Comparison of ENCODE assay signal across 10 cellular contexts in genomic region chr1:75783920-75784319, GRCh38. TPM values are rescaled to one million over a fixed set of nuclear protein-coding genes. Genes with fewer than 3 reads are reported as not detected.
A peak's percentile ranks its signal among the peaks of the same experiment; 100 is the strongest.
DNase-seq lines count a peak whose midpoint lies in the region; ATAC-seq and TF ChIP-seq lines count a peak whose summit lies in the region.
"Not testable (repeated sequence)": the region's sequence is repeated elsewhere in the genome, so short reads cannot be mapped to it uniquely, and the experiment has no call there.
"Had no signal": no experiment of that assay in that cellular context is flagged by ENCODE, and none has a peak within 500 bp of the region (broad histone marks: within the 10 kb centered on the region; RNA-seq: fewer than 3 reads in every experiment).

No MANE protein-coding gene starts in this region.

- H3K9ac ChIP-seq in DND-41 (ENCODE audit: low read depth, low read length) (peak overlapping the region; percentile 93), OCI-LY3 (ENCODE audit: low read length) (peak overlapping the region; percentile 99)

- H3K4me3 ChIP-seq in DND-41 (ENCODE audit: low read depth in 1 of 2, low read length in 2 of 2) (peak overlapping the region; percentile 21 to 98; a peak in 3 of 4 replicates), OCI-LY3 (ENCODE audit: low read length) (peak overlapping the region; percentile 92)
- H3K4me3 ChIP-seq in Jurkat, Clone E6-1 (ENCODE audit: low read length), result peak overlapping the region; percentile 96

- H2AFZ ChIP-seq in DND-41 (ENCODE audit: low read depth, low read length), result peak overlapping the region; percentile 79; the same call in 1 of the 2 replicates
- not testable (repeated sequence) for H2AFZ ChIP-seq in OCI-LY3 (ENCODE audit: low read depth, low read length)

- not testable (repeated sequence) for ATAC-seq in DND-41 (ENCODE audit: insufficient read depth, low read depth); activated T-helper 17 cell treated with anti-CD3 and anti-CD28 coated beads, Interleukin-2, amount 50 U/mL, for 72 hours (replicated peaks); central memory CD8-positive, alpha-beta T cell (replicated peaks; ENCODE audit: extremely low read depth, poor library complexity, severe bottlenecking); natural killer cell treated with Interleukin-12 subunit alpha and Interleukin-12 subunit beta and Interleukin-15 and Interleukin-18, amount 100 ng/mL, for 72 hours

- H3K4me2 ChIP-seq in DND-41 (ENCODE audit: insufficient read depth, low read length) (peak overlapping the region; percentile 87), OCI-LY3 (ENCODE audit: low read length) (peak overlapping the region; percentile 77)

- H3K27me3 Mint-ChIP-seq in activated CD4-positive, alpha-beta T cell treated with anti-CD3 and anti-CD28 coated beads, Interleukin-2, amount 10 ng/mL, durations not matched to agents 24 days and 14 days, result peaks cover 24% of the 10 kb centered on the region
- H3K27me3 Mint-ChIP-seq in activated T-helper 17 cell treated with anti-CD3 and anti-CD28 coated beads, Interleukin-2, amount 50 U/mL, for 72 hours; central memory CD8-positive, alpha-beta T cell: not testable (repeated sequence)
- peaks cover 11 to 15% of the 10 kb centered on the region in 2 donors for H3K27me3 Mint-ChIP-seq in natural killer cell treated with Interleukin-12 subunit alpha and Interleukin-12 subunit beta and Interleukin-15 and Interleukin-18, amount 100 ng/mL, for 72 hours
- peaks cover 11% of the 10 kb centered on the region for H3K27me3 Mint-ChIP-seq in type B pancreatic cell

- H3K9me3 ChIP-seq in DND-41 (ENCODE audit: insufficient read depth, low read length, severe bottlenecking); OCI-LY3 (ENCODE audit: insufficient read depth, low read length): not testable (repeated sequence)

- H3K4me1 Mint-ChIP-seq in activated CD4-positive, alpha-beta T cell treated with anti-CD3 and anti-CD28 coated beads, Interleukin-2, amount 10 ng/mL, durations not matched to agents 24 days and 14 days, result peaks cover 11% of the 10 kb centered on the region
- H3K4me1 Mint-ChIP-seq in activated T-helper 17 cell treated with anti-CD3 and anti-CD28 coated beads, Interleukin-2, amount 50 U/mL, for 72 hours, result not testable (repeated sequence)
- H3K4me1 Mint-ChIP-seq in central memory CD8-positive, alpha-beta T cell, result peaks cover 49% of the 10 kb centered on the region
- H3K4me1 Mint-ChIP-seq in natural killer cell treated with Interleukin-12 subunit alpha and Interleukin-12 subunit beta and Interleukin-15 and Interleukin-18, amount 100 ng/mL, for 72 hours (ENCODE audit: low read depth in 2 of 2), result peaks cover 38 to 44% of the 10 kb centered on the region in 2 donors
- H3K4me1 Mint-ChIP-seq in type B pancreatic cell (ENCODE audit: unreplicated experiment), result peaks cover 21% of the 10 kb centered on the region

- H3K27ac Mint-ChIP-seq in activated CD4-positive, alpha-beta T cell treated with anti-CD3 and anti-CD28 coated beads, Interleukin-2, amount 10 ng/mL, durations not matched to agents 24 days and 14 days; activated T-helper 17 cell treated with anti-CD3 and anti-CD28 coated beads, Interleukin-2, amount 50 U/mL, for 72 hours; type B pancreatic cell: not testable (repeated sequence)
- H3K27ac Mint-ChIP-seq in central memory CD8-positive, alpha-beta T cell (ENCODE audit: low read depth), result peak overlapping the region; percentile 96
- H3K27ac Mint-ChIP-seq in natural killer cell treated with Interleukin-12 subunit alpha and Interleukin-12 subunit beta and Interleukin-15 and Interleukin-18, amount 100 ng/mL, for 72 hours, result peak overlapping the region; percentile 45 to 98

- peaks cover 12% of the 10 kb centered on the region for H3K9me3 Mint-ChIP-seq in activated CD4-positive, alpha-beta T cell treated with anti-CD3 and anti-CD28 coated beads, Interleukin-2, amount 10 ng/mL, durations not matched to agents 24 days and 14 days
- not testable (repeated sequence) for H3K9me3 Mint-ChIP-seq in activated T-helper 17 cell treated with anti-CD3 and anti-CD28 coated beads, Interleukin-2, amount 50 U/mL, for 72 hours; central memory CD8-positive, alpha-beta T cell; natural killer cell treated with Interleukin-12 subunit alpha and Interleukin-12 subunit beta and Interleukin-15 and Interleukin-18, amount 100 ng/mL, for 72 hours; type B pancreatic cell

- peaks cover 25% of the 10 kb centered on the region for H3K36me3 Mint-ChIP-seq in activated CD4-positive, alpha-beta T cell treated with anti-CD3 and anti-CD28 coated beads, Interleukin-2, amount 10 ng/mL, durations not matched to agents 24 days and 14 days (ENCODE audit: low read depth)
- peaks cover 31% of the 10 kb centered on the region for H3K36me3 Mint-ChIP-seq in activated T-helper 17 cell treated with anti-CD3 and anti-CD28 coated beads, Interleukin-2, amount 50 U/mL, for 72 hours (ENCODE audit: low read depth)
- peaks cover 17% of the 10 kb centered on the region for H3K36me3 Mint-ChIP-seq in central memory CD8-positive, alpha-beta T cell (ENCODE audit: insufficient read depth)
- H3K36me3 Mint-ChIP-seq in natural killer cell treated with Interleukin-12 subunit alpha and Interleukin-12 subunit beta and Interleukin-15 and Interleukin-18, amount 100 ng/mL, for 72 hours, result peaks cover 28% of the 10 kb centered on the region
- peaks cover 10% of the 10 kb centered on the region for H3K36me3 Mint-ChIP-seq in type B pancreatic cell

- TF ChIP-seq CTCF in DND-41 (IDR thresholded peaks at IDR 0.05; ENCODE audit: borderline replicate concordance, extremely low read depth, low read length, poor library complexity, severe bottlenecking); OCI-LY3 (IDR thresholded peaks at IDR 0.05; ENCODE audit: low read depth, low read length); type B pancreatic cell (conservative IDR thresholded peaks at IDR 0.05): not testable (repeated sequence)

- H3K27ac ChIP-seq in DND-41 (ENCODE audit: low read length) (peak overlapping the region; percentile 85; the same call in 1 of the 2 replicates), OCI-LY3 (ENCODE audit: low read length) (peak overlapping the region; percentile 98)

- H3K27me3 ChIP-seq in DND-41 (ENCODE audit: insufficient read depth, low read length, poor library complexity); OCI-LY3 (ENCODE audit: low read depth, low read length): not testable (repeated sequence)

- intact Hi-C loops in activated CD4-positive, alpha-beta T cell treated with anti-CD3 and anti-CD28 coated beads, Interleukin-2, amount 10 ng/mL, durations not matched to agents 24 days and 14 days (cut with micrococcal nuclease), result not testable (repeated sequence)

- peaks cover 20% of the 10 kb centered on the region; the same call in 1 of the 2 replicates for H4K20me1 ChIP-seq in DND-41 (ENCODE audit: insufficient read depth, low read length)
- peaks cover 20% of the 10 kb centered on the region for H4K20me1 ChIP-seq in OCI-LY3 (ENCODE audit: insufficient read depth, low read length)

- H3K4me1 ChIP-seq in DND-41 (ENCODE audit: insufficient read depth, low read length) (peaks cover 35% of the 10 kb centered on the region), OCI-LY3 (ENCODE audit: low read length) (peaks cover 10% of the 10 kb centered on the region)

- peak overlapping the region; percentile 52 for H3K4me3 Mint-ChIP-seq in activated CD4-positive, alpha-beta T cell treated with anti-CD3 and anti-CD28 coated beads, Interleukin-2, amount 10 ng/mL, durations not matched to agents 24 days and 14 days
- peak overlapping the region; percentile 11 for H3K4me3 Mint-ChIP-seq in activated T-helper 17 cell treated with anti-CD3 and anti-CD28 coated beads, Interleukin-2, amount 50 U/mL, for 72 hours
- peak overlapping the region; percentile 91 for H3K4me3 Mint-ChIP-seq in central memory CD8-positive, alpha-beta T cell
- peak overlapping the region; percentile 97 for H3K4me3 Mint-ChIP-seq in natural killer cell treated with Interleukin-12 subunit alpha and Interleukin-12 subunit beta and Interleukin-15 and Interleukin-18, amount 100 ng/mL, for 72 hours
- H3K4me3 Mint-ChIP-seq in type B pancreatic cell, result peak overlapping the region; percentile 38

- H3K36me3 ChIP-seq in DND-41 (ENCODE audit: insufficient read depth, low read length), result peaks cover 21% of the 10 kb centered on the region
- peaks cover 23% of the 10 kb centered on the region for H3K36me3 ChIP-seq in OCI-LY3 (replicated peaks; ENCODE audit: low read depth, low read length)

- H3K79me2 ChIP-seq in DND-41 (ENCODE audit: insufficient read depth, low read length) (peaks cover 38% of the 10 kb centered on the region), OCI-LY3 (ENCODE audit: low read length) (peaks cover 36% of the 10 kb centered on the region)

- DNase-seq in DND-41; Jurkat, Clone E6-1 (ENCODE audit: low read depth, low spot score); activated CD4-positive, alpha-beta T cell treated with anti-CD3 and anti-CD28 coated beads, Interleukin-2, amount 10 ng/mL, durations not matched to agents 24 days and 14 days; central memory CD8-positive, alpha-beta T cell (ENCODE audit: low spot score in 2 of 2); natural killer cell treated with Interleukin-12 subunit alpha and Interleukin-12 subunit beta and Interleukin-15 and Interleukin-18, amount 100 ng/mL, for 72 hours (ENCODE audit: low spot score); type B pancreatic cell (ENCODE audit: extremely low spot score, unreplicated experiment): not testable (repeated sequence)

RNA-seq across cellular contexts. Expression of gene RABGGTB, which starts 2.1 kb away (rescaled TPM):
- polyA plus RNA-seq in Jurkat, Clone E6-1 (2012; ENCODE audit: insufficient read depth, insufficient read length), result 124 TPM
- 235 and 237 TPM in 2 replicates for total RNA-seq in activated CD4-positive, alpha-beta T cell treated with anti-CD3 and anti-CD28 coated beads, Interleukin-2, amount 10 ng/mL, durations not matched to agents 24 days and 14 days
- total RNA-seq in activated T-helper 17 cell treated with anti-CD3 and anti-CD28 coated beads, Interleukin-2, amount 50 U/mL, for 72 hours, result 100 to 1,000 TPM; 109 to 165 TPM
- 100 to 1,000 TPM; 138 to 278 TPM for total RNA-seq in natural killer cell treated with Interleukin-12 subunit alpha and Interleukin-12 subunit beta and Interleukin-15 and Interleukin-18, amount 100 ng/mL, for 72 hours
- 88.6 and 90.5 TPM in 2 replicates for total RNA-seq in type B pancreatic cell (ENCODE audit: low replicate concordance)

RNA-seq across cellular contexts. Expression of gene MSH4, which starts 12.8 kb away (rescaled TPM):
- polyA plus RNA-seq in Jurkat, Clone E6-1 (2012; ENCODE audit: insufficient read depth, insufficient read length), result 1.1 TPM
- 0.33 and 0.42 TPM in 2 replicates for total RNA-seq in activated CD4-positive, alpha-beta T cell treated with anti-CD3 and anti-CD28 coated beads, Interleukin-2, amount 10 ng/mL, durations not matched to agents 24 days and 14 days
- under 1 TPM; 0.32 to 0.95 TPM for total RNA-seq in activated T-helper 17 cell treated with anti-CD3 and anti-CD28 coated beads, Interleukin-2, amount 50 U/mL, for 72 hours
- 1 to 10 TPM in 1 of 2 donors, under 1 TPM in 1; 0.19 to 1.1 TPM for total RNA-seq in natural killer cell treated with Interleukin-12 subunit alpha and Interleukin-12 subunit beta and Interleukin-15 and Interleukin-18, amount 100 ng/mL, for 72 hours
- total RNA-seq in type B pancreatic cell (ENCODE audit: low replicate concordance), result 0.58 and 0.64 TPM in 2 replicates
- total RNA-seq: M059J had no signal
- polyA plus RNA-seq: CD14-positive monocyte had no signal

RNA-seq across cellular contexts. Expression of gene ACADM, which starts 59.4 kb away (rescaled TPM):
- polyA plus RNA-seq in Jurkat, Clone E6-1 (2012; ENCODE audit: insufficient read depth, insufficient read length), result 128 TPM
- 55.3 and 56.7 TPM in 2 replicates for total RNA-seq in activated CD4-positive, alpha-beta T cell treated with anti-CD3 and anti-CD28 coated beads, Interleukin-2, amount 10 ng/mL, durations not matched to agents 24 days and 14 days
- total RNA-seq in activated T-helper 17 cell treated with anti-CD3 and anti-CD28 coated beads, Interleukin-2, amount 50 U/mL, for 72 hours, result 10 to 100 TPM; 41.3 to 61.9 TPM
- total RNA-seq in natural killer cell treated with Interleukin-12 subunit alpha and Interleukin-12 subunit beta and Interleukin-15 and Interleukin-18, amount 100 ng/mL, for 72 hours, result 10 to 100 TPM; 40.1 to 49.6 TPM
- total RNA-seq in type B pancreatic cell (ENCODE audit: low replicate concordance), result 29.8 and 58.3 TPM in 2 replicates

Comparison
In these comparisons a context has a peak if more than half of its experiments do, and no peak if none do; other contexts are left out.
1. H3K4me3 Mint-ChIP-seq: peak in every context shown above with its lines; median percentile 97 in natural killer cell treated with Interleukin-12 subunit alpha and Interleukin-12 subunit beta and Interleukin-15 and Interleukin-18, amount 100 ng/mL, for 72 hours; 91 in central memory CD8-positive, alpha-beta T cell; 52 in activated CD4-positive, alpha-beta T cell treated with anti-CD3 and anti-CD28 coated beads, Interleukin-2, amount 10 ng/mL, durations not matched to agents 24 days and 14 days; 38 in type B pancreatic cell; 11 in activated T-helper 17 cell treated with anti-CD3 and anti-CD28 coated beads, Interleukin-2, amount 50 U/mL, for 72 hours.